Comparison of ENCODE assay signal across 8 cellular contexts in genomic region chr6:13229205-13230085, GRCh38.
DNase-seq lines count a peak whose midpoint lies in the region; ATAC-seq and FAIRE-seq lines count a peak whose summit lies in the region.

No MANE protein-coding gene starts in this region.

- peak; percentile 9 for DNase-seq in DMS53 (lab: John Stamatoyannopoulos, UW)
- no peak for DNase-seq in DMS53 treated with DMSO at 0.1 percent for 48 hours (lab: John Stamatoyannopoulos, UW; ENCODE audit: unreplicated experiment)
- DNase-seq in activated naive CD8-positive, alpha-beta T cell treated with anti-CD3 and anti-CD28 coated beads, Interleukin-2, amount 10 ng/mL, durations not matched to agents 7 days and 5 days = peak; percentile 61
- DNase-seq in SK-N-DZ (ENCODE audit: low spot score) = no peak
- DNase-seq in urothelium cell line (ENCODE audit: low spot score) = no peak

- ATAC-seq in GM21381 (IDR thresholded peaks at IDR 0.05; ENCODE audit: unreplicated experiment) (peak; percentile 88), HG03565 (IDR thresholded peaks at IDR 0.05; ENCODE audit: unreplicated experiment) (peak; percentile 86)
- peak; percentile 97 for ATAC-seq in activated naive CD8-positive, alpha-beta T cell treated with anti-CD3 and anti-CD28 coated beads, Interleukin-2, amount 10 ng/mL, durations not matched to agents 7 days and 5 days (ENCODE audit: low read depth)

- no peak for FAIRE-seq in urothelium cell line (lab: Jason Lieb, UNC)

- peaks cover 3% of the 10 kb centered on the region for H3K27me3 Mint-ChIP-seq in activated naive CD8-positive, alpha-beta T cell treated with anti-CD3 and anti-CD28 coated beads, Interleukin-2, amount 10 ng/mL, durations not matched to agents 7 days and 5 days
- H3K27me3 Mint-ChIP-seq in stimulated activated naive CD8-positive, alpha-beta T cell treated with anti-CD3 and anti-CD28 coated beads, Interleukin-15, Interleukin-2, amounts not matched to agents 100 ng/mL and 50 ng/mL, for 24 hours = no peaks in the 10 kb centered on the region

- POLR2A ChIA-PET in activated naive CD8-positive, alpha-beta T cell treated with anti-CD3 and anti-CD28 coated beads, Interleukin-2, amount 10 ng/mL, durations not matched to agents 7 days and 5 days (lab: Charles Lee) = interaction anchor here (0.7 to 1.1 kb wide), 2 partner anchors 99 to 112 kb away, joined by 3 to 4 read pairs; partner anchors contain the start of gene TBC1D7

- peaks cover 8% of the 10 kb centered on the region for H3K36me3 Mint-ChIP-seq in activated naive CD8-positive, alpha-beta T cell treated with anti-CD3 and anti-CD28 coated beads, Interleukin-2, amount 10 ng/mL, durations not matched to agents 7 days and 5 days
- no peaks in the 10 kb centered on the region for H3K36me3 Mint-ChIP-seq in stimulated activated naive CD8-positive, alpha-beta T cell treated with anti-CD3 and anti-CD28 coated beads, Interleukin-15, Interleukin-2, amounts not matched to agents 100 ng/mL and 50 ng/mL, for 24 hours (ENCODE audit: low read depth)

- H3K27ac Mint-ChIP-seq in activated naive CD8-positive, alpha-beta T cell treated with anti-CD3 and anti-CD28 coated beads, Interleukin-2, amount 10 ng/mL, durations not matched to agents 7 days and 5 days = peak overlapping the region; percentile 79
- H3K27ac Mint-ChIP-seq in stimulated activated naive CD8-positive, alpha-beta T cell treated with anti-CD3 and anti-CD28 coated beads, Interleukin-15, Interleukin-2, amounts not matched to agents 100 ng/mL and 50 ng/mL, for 24 hours = peak overlapping the region; percentile 29

- H3K4me3 Mint-ChIP-seq in activated naive CD8-positive, alpha-beta T cell treated with anti-CD3 and anti-CD28 coated beads, Interleukin-2, amount 10 ng/mL, durations not matched to agents 7 days and 5 days = peak overlapping the region; percentile 73
- no peak overlapping the region for H3K4me3 Mint-ChIP-seq in stimulated activated naive CD8-positive, alpha-beta T cell treated with anti-CD3 and anti-CD28 coated beads, Interleukin-15, Interleukin-2, amounts not matched to agents 100 ng/mL and 50 ng/mL, for 24 hours

- H3K9me3 Mint-ChIP-seq in activated naive CD8-positive, alpha-beta T cell treated with anti-CD3 and anti-CD28 coated beads, Interleukin-2, amount 10 ng/mL, durations not matched to agents 7 days and 5 days = peaks cover 3% of the 10 kb centered on the region
- H3K9me3 Mint-ChIP-seq in stimulated activated naive CD8-positive, alpha-beta T cell treated with anti-CD3 and anti-CD28 coated beads, Interleukin-15, Interleukin-2, amounts not matched to agents 100 ng/mL and 50 ng/mL, for 24 hours = peaks cover 3% of the 10 kb centered on the region

- peaks cover 22% of the 10 kb centered on the region for H3K4me1 Mint-ChIP-seq in activated naive CD8-positive, alpha-beta T cell treated with anti-CD3 and anti-CD28 coated beads, Interleukin-2, amount 10 ng/mL, durations not matched to agents 7 days and 5 days
- peaks cover 19% of the 10 kb centered on the region for H3K4me1 Mint-ChIP-seq in stimulated activated naive CD8-positive, alpha-beta T cell treated with anti-CD3 and anti-CD28 coated beads, Interleukin-15, Interleukin-2, amounts not matched to agents 100 ng/mL and 50 ng/mL, for 24 hours (ENCODE audit: low read depth)

Comparison
In these comparisons a context has a peak if more than half of its experiments do, and no peak if none do; other contexts are left out.
1. DNase-seq: peak in DMS53 (single experiment) and activated naive CD8-positive, alpha-beta T cell treated with anti-CD3 and anti-CD28 coated beads, Interleukin-2, amount 10 ng/mL, durations not matched to agents 7 days and 5 days (single experiment); none in DMS53 treated with DMSO at 0.1 percent for 48 hours (single experiment), SK-N-DZ (single experiment) and urothelium cell line (single experiment).
2. Peak in every context shown above with its lines, with median percentiles within 50 percentile points of each other: ATAC-seq.